In genomic region chr20:56755201-56755600, GRCh38 we compare ENCODE assay signal across 21 cellular contexts.
"Had no signal": no experiment of that assay in that cellular context is flagged by ENCODE, and none has a peak within 500 bp of the region (broad histone marks: within the 10 kb centered on the region; RNA-seq: fewer than 3 reads in every experiment).

No MANE protein-coding gene starts in this region.

- H3K4me3 ChIP-seq: Peyer's patch, SJSA1 had no signal

- H3K27ac ChIP-seq: Peyer's patch, SJSA1 had no signal

- H3K9me3 ChIP-seq: SJSA1 had no signal

- H3K27me3 ChIP-seq: Peyer's patch had no signal

- H3K36me3 ChIP-seq: Peyer's patch, SJSA1 had no signal

- H3K4me1 ChIP-seq: Peyer's patch, SJSA1 had no signal

- DNase-seq: activated B cell treated with CpG ODN at 0.5 μM for 24 hours; activated CD4-positive, alpha-beta T cell treated with anti-CD3 and anti-CD28 coated beads for 1 hour; activated CD4-positive, alpha-beta T cell treated with anti-CD3 and anti-CD28 coated beads, Interleukin-2, amount 10 ng/mL, durations not matched to agents 24 days and 14 days; activated CD4-positive, alpha-beta T cell treated with anti-CD3 and anti-CD28 coated beads, Interleukin-2, amount 50 U/mL, for 48 hours; activated CD8-positive, alpha-beta memory T cell treated with anti-CD3 and anti-CD28 coated beads, Interleukin-2, amount 10 ng/mL, durations not matched to agents 7 days and 5 days; activated effector memory CD4-positive, alpha-beta T cell treated with Interleukin-2 at 50 U/mL for 16 hours; activated naive CD4-positive, alpha-beta T cell; activated T-cell treated with anti-CD3 and anti-CD28 coated beads, Interleukin-2, amount 50 U/mL, for 24 hours; amniotic stem cell; Kasumi-1; NCI-H1092 treated with DMSO at 0.1 percent for 48 hours; NCI-H1436; NCI-H1694 treated with DMSO at 0.1 percent for 48 hours; NCI-H2029 treated with DMSO at 0.1 percent for 48 hours; NCI-H345; NCI-H510A treated with DMSO at 0.1 percent for 48 hours; NCI-H69; Peyer's patch; SHP77 had no signal

- FAIRE-seq: astrocyte had no signal
